Comparison of ENCODE assay signal across 18 cellular contexts in the genomic region with DNA sequence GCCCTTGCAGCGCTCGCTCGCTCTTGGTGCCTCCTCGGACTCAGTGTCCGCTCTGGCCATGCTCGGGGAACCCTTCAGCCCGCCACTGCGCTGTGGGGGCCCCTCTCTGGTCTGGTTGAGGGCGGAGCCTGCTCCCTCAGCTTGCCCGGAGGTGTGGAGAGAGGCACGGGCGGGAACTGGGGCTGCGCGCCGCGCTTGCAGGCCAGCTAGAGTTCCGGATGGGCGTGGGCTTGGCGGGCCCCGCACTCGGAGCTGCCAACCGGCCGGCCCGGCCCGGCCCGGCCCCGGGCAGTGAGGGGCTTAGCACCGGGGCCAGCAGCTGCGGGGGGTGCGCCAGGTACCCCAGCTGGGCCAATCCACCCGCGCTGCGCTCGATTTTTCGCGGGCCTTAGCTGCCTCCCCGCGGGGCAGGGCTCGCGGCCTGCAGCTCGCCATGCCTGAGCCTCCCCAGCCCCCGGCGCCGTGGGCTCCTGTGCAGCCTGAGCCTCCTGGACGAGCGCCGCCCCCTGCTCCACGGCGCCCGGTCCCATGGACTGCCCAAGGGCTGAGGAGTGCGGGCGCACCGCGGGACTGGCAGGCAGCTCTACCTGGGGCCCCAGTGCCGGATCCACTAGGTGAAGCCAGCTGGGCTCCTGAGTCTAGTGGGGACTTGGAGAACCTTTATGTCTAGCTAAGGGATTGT.
A peak's percentile ranks its signal among the peaks of the same experiment; 100 is the strongest.
DNase-seq lines count a peak whose midpoint lies in the region; ATAC-seq and TF ChIP-seq lines count a peak whose summit lies in the region.
"Had no signal": no experiment of that assay in that cellular context is flagged by ENCODE, and none has a peak within 500 bp of the region (broad histone marks: within the 10 kb centered on the region; RNA-seq: fewer than 3 reads in every experiment).

No MANE protein-coding gene starts in this region.

- no peak overlapping the region for H3K14ac ChIP-seq in neuronal stem cell (ENCODE audit: low read length)

- no peak overlapping the region for H2BK15ac ChIP-seq in neuronal stem cell (ENCODE audit: low read length)

- H4K91ac ChIP-seq in neuronal stem cell (ENCODE audit: low read depth, low read length, poor library complexity) = no peak overlapping the region

- H4K8ac ChIP-seq in neuronal stem cell (ENCODE audit: low read depth, low read length) = no peak overlapping the region

- no peak overlapping the region for H3K27ac Mint-ChIP-seq in activated T-helper 17 cell treated with anti-CD3 and anti-CD28 coated beads, Interleukin-2, amount 50 U/mL, for 72 hours
- H3K27ac Mint-ChIP-seq: CD14-positive monocyte; CD4-positive, alpha-beta memory T cell; GM23338; HFFc6 had no signal

- H2AFZ ChIP-seq in neuronal stem cell (ENCODE audit: low read length) = no peak overlapping the region
- H2AFZ ChIP-seq: GM23338 had no signal

- H3K9me3 Mint-ChIP-seq in activated T-helper 17 cell treated with anti-CD3 and anti-CD28 coated beads, Interleukin-2, amount 50 U/mL, for 72 hours = no peaks in the 10 kb centered on the region

- H3K4me1 Mint-ChIP-seq in activated T-helper 17 cell treated with anti-CD3 and anti-CD28 coated beads, Interleukin-2, amount 50 U/mL, for 72 hours = no peaks in the 10 kb centered on the region
- H3K4me1 Mint-ChIP-seq: CD14-positive monocyte had no signal

- no peaks in the 10 kb centered on the region for H3K36me3 ChIP-seq in left ventricle myocardium inferior
- H3K36me3 ChIP-seq in RWPE2 (ENCODE audit: low read depth) = no peaks in the 10 kb centered on the region
- H3K36me3 ChIP-seq in neuronal stem cell (replicated peaks in 1 of 2; ENCODE audit: control insufficient read depth in 2 of 2, insufficient read depth in 2 of 2, low read length in 2 of 2) = no peaks in the 10 kb centered on the region
- H3K36me3 ChIP-seq: BLaER1 had no signal

- no peak overlapping the region for H2BK12ac ChIP-seq in neuronal stem cell (ENCODE audit: low read length)

- TF ChIP-seq CTCF in left ventricle myocardium inferior (IDR thresholded peaks at IDR 0.05; ENCODE audit: borderline replicate concordance) (no peak), RWPE2 (IDR thresholded peaks at IDR 0.05; ENCODE audit: poor library complexity, severe bottlenecking) (no peak)

- 96% methylated on average over 55 of the region's 55 CpGs for WGBS in right cardiac atrium
- no CpG with 5 or more reads among the region's 55 CpGs for WGBS in neuronal stem cell (ENCODE audit: extremely low coverage in 2 of 2, insufficient read length in 2 of 2, insufficient replicate concordance in 1 of 2), 2 donors

- H3K4me1 ChIP-seq in right cardiac atrium (ENCODE audit: control insufficient read depth, insufficient read depth, low read length) = no peaks in the 10 kb centered on the region
- H3K4me1 ChIP-seq in left ventricle myocardium inferior = peaks cover 18% of the 10 kb centered on the region
- H3K4me1 ChIP-seq in RWPE2 (ENCODE audit: insufficient read depth, poor library complexity, severe bottlenecking) = no peaks in the 10 kb centered on the region
- peaks cover 0 to 4% of the 10 kb centered on the region in 2 donors for H3K4me1 ChIP-seq in neuronal stem cell (ENCODE audit: control insufficient read depth in 2 of 2, insufficient read depth in 1 of 2, low read depth in 1 of 2, low read length in 2 of 2)
- H3K4me1 ChIP-seq: BLaER1 had no signal

- intact Hi-C loops in right cardiac atrium (cut with DNase I) = no loop called here
- intact Hi-C loops in left ventricle myocardium inferior (cut with micrococcal nuclease) = no loop called here

- H3K4ac ChIP-seq in neuronal stem cell (ENCODE audit: low read length) = no peak overlapping the region

- peak overlapping the region; percentile 37 for H3K23ac ChIP-seq in neuronal stem cell (ENCODE audit: low read depth, low read length, poor library complexity)

- no peak overlapping the region for H3K4me3 Mint-ChIP-seq in activated T-helper 17 cell treated with anti-CD3 and anti-CD28 coated beads, Interleukin-2, amount 50 U/mL, for 72 hours
- H3K4me3 Mint-ChIP-seq: CD14-positive monocyte; CD4-positive, alpha-beta memory T cell; GM23338; HFFc6 had no signal

- H2BK5ac ChIP-seq in neuronal stem cell (ENCODE audit: low read length) = no peak overlapping the region

- H3K9ac ChIP-seq in neuronal stem cell (ENCODE audit: low read depth, low read length, poor library complexity) = no peak overlapping the region
- H3K9ac ChIP-seq: BLaER1 had no signal

- no peak overlapping the region for H3K27ac ChIP-seq in right cardiac atrium (ENCODE audit: low read length)
- no peak overlapping the region for H3K27ac ChIP-seq in left ventricle myocardium inferior (replicated peaks)
- H3K27ac ChIP-seq in RWPE2 (ENCODE audit: poor library complexity, severe bottlenecking) = no peak overlapping the region
- H3K27ac ChIP-seq in neuronal stem cell (replicated peaks; ENCODE audit: low read length) = no peak overlapping the region
- H3K27ac ChIP-seq: BLaER1, HL-60 had no signal

- H3K4me2 ChIP-seq in neuronal stem cell (ENCODE audit: insufficient read depth, low read length, poor library complexity, severe bottlenecking) = no peak overlapping the region
- H3K4me2 ChIP-seq: BLaER1, GM23338 had no signal

- H3K27me3 Mint-ChIP-seq in activated T-helper 17 cell treated with anti-CD3 and anti-CD28 coated beads, Interleukin-2, amount 50 U/mL, for 72 hours = peaks cover 12% of the 10 kb centered on the region

- H3K79me1 ChIP-seq in neuronal stem cell (ENCODE audit: low read depth, low read length) = no peaks in the 10 kb centered on the region

- H3K18ac ChIP-seq in neuronal stem cell (ENCODE audit: low read length) = no peak overlapping the region

- H3K9me3 ChIP-seq in right cardiac atrium (ENCODE audit: control insufficient read depth, low read length) (no peaks in the 10 kb centered on the region), left ventricle myocardium inferior (replicated peaks) (peaks cover 11% of the 10 kb centered on the region), RWPE2 (ENCODE audit: severe bottlenecking) (no peaks in the 10 kb centered on the region), neuronal stem cell (replicated peaks in 1 of 2; ENCODE audit: control insufficient read depth in 2 of 2, insufficient read depth in 1 of 2, low read depth in 1 of 2, low read length in 2 of 2) (peaks cover 0 to 2% of the 10 kb centered on the region in 2 donors)

- H2AK5ac ChIP-seq in neuronal stem cell (ENCODE audit: low read depth, low read length) = no peak overlapping the region

- H3K4me3 ChIP-seq in right cardiac atrium (ENCODE audit: low read length) (no peak overlapping the region), left ventricle myocardium inferior (no peak overlapping the region), RWPE2 (ENCODE audit: severe bottlenecking) (no peak overlapping the region), neuronal stem cell (ENCODE audit: low read length in 2 of 2) (no peak overlapping the region)
- H3K4me3 ChIP-seq: BLaER1, GM23338 had no signal

- DNase-seq in right cardiac atrium = peak in 2 of 3 donors; percentile 29 to 44
- no peak for DNase-seq in left ventricle myocardium inferior
- peak; percentile 55 for DNase-seq in RWPE2 (ENCODE audit: low spot score)
- DNase-seq in neuronal stem cell (ENCODE audit: low spot score) = no peak
- DNase-seq in hippocampal formation (lab: John Stamatoyannopoulos, UW) = no peak
- DNase-seq in DMS153 treated with DMSO at 0.1 percent for 48 hours (lab: John Stamatoyannopoulos, UW; ENCODE audit: unreplicated experiment) = no peak
- DNase-seq: 8988T; CD4-positive, alpha-beta memory T cell; DMS153; DMS79 treated with DMSO at 0.1 percent for 48 hours; GF-D8; HFFc6 had no signal

- ATAC-seq in right cardiac atrium (no peak), RWPE2 (ENCODE audit: low read depth) (no peak)
- no peak for ATAC-seq in activated T-helper 17 cell treated with anti-CD3 and anti-CD28 coated beads, Interleukin-2, amount 50 U/mL, for 72 hours (replicated peaks)
- ATAC-seq: GM23338, HCT116 had no signal

- H3K36me3 Mint-ChIP-seq in activated T-helper 17 cell treated with anti-CD3 and anti-CD28 coated beads, Interleukin-2, amount 50 U/mL, for 72 hours (ENCODE audit: low read depth) = no peaks in the 10 kb centered on the region
- H3K36me3 Mint-ChIP-seq: CD14-positive monocyte; CD4-positive, alpha-beta memory T cell had no signal

- H2BK120ac ChIP-seq in neuronal stem cell (ENCODE audit: low read depth, low read length) = no peak overlapping the region

- H3K27me3 ChIP-seq in right cardiac atrium (ENCODE audit: control insufficient read depth, insufficient read depth) = no peaks in the 10 kb centered on the region
- H3K27me3 ChIP-seq in left ventricle myocardium inferior (ENCODE audit: low read depth) = peaks cover 8% of the 10 kb centered on the region
- peaks cover 19% of the 10 kb centered on the region for H3K27me3 ChIP-seq in RWPE2 (ENCODE audit: insufficient read depth, poor library complexity, severe bottlenecking)
- H3K27me3 ChIP-seq in neuronal stem cell (ENCODE audit: control insufficient read depth in 3 of 3, insufficient read depth in 3 of 3, low read depth in 1 of 3, low read length in 3 of 3) = peaks cover 0 to 14% (median 0%) of the 10 kb centered on the region in 3 experiments
- H3K27me3 ChIP-seq: BLaER1 had no signal

Comparison
In these comparisons a context has a peak if more than half of its experiments do, and no peak if none do; other contexts are left out.
1. DNase-seq: peak in right cardiac atrium (2 of 3) and RWPE2 (single experiment); none in left ventricle myocardium inferior (single experiment), neuronal stem cell (single experiment), hippocampal formation (0 of 2) and DMS153 treated with DMSO at 0.1 percent for 48 hours (single experiment).